Comparison of ENCODE assay signal across 11 cellular contexts in genomic region chr7:134693256-134693655, GRCh38. TPM values are rescaled to one million over a fixed set of nuclear protein-coding genes. Genes with fewer than 3 reads are reported as not detected.
DNase-seq lines count a peak whose midpoint lies in the region; ATAC-seq and TF ChIP-seq lines count a peak whose summit lies in the region.
"Had no signal": no experiment of that assay in that cellular context is flagged by ENCODE, and none has a peak within 500 bp of the region (broad histone marks: within the 10 kb centered on the region; RNA-seq: fewer than 3 reads in every experiment).

No MANE protein-coding gene starts in this region.

- no peaks in the 10 kb centered on the region for H3K9me3 Mint-ChIP-seq in activated naive CD4-positive, alpha-beta T cell treated with anti-CD3 and anti-CD28 coated beads, Interleukin-2, amount 50 U/mL, for 72 hours
- H3K9me3 Mint-ChIP-seq: nephron progenitor cell had no signal

- H3K27ac Mint-ChIP-seq in activated naive CD4-positive, alpha-beta T cell treated with anti-CD3 and anti-CD28 coated beads, Interleukin-2, amount 50 U/mL, for 72 hours, result peak overlapping the region in 1 of 2 donors; percentile 46
- H3K27ac Mint-ChIP-seq: nephron progenitor cell had no signal

- H3K4me1 ChIP-seq in tibial nerve, result peaks cover 0 to 76% (median 31%) of the 10 kb centered on the region in 4 donors

- no peak overlapping the region for H3K4me3 ChIP-seq in tibial nerve
- H3K4me3 ChIP-seq: BLaER1 treated with 17β-estradiol and CSF1 and Interleukin-3, amounts not matched to agents 10 nM and 100 nM had no signal

- no peaks in the 10 kb centered on the region for H3K27me3 ChIP-seq in tibial nerve
- H3K27me3 ChIP-seq: BLaER1 treated with 17β-estradiol and CSF1 and Interleukin-3, amounts not matched to agents 10 nM and 100 nM had no signal

- no peaks in the 10 kb centered on the region for H3K9me3 ChIP-seq in tibial nerve
- H3K9me3 ChIP-seq: BLaER1 treated with 17β-estradiol and CSF1 and Interleukin-3, amounts not matched to agents 10 nM and 100 nM had no signal

- H3K36me3 ChIP-seq in tibial nerve, result no peaks in the 10 kb centered on the region
- H3K36me3 ChIP-seq: BLaER1 treated with 17β-estradiol and CSF1 and Interleukin-3, amounts not matched to agents 10 nM and 100 nM had no signal

- TF ChIP-seq POLR2A in tibial nerve (IDR thresholded peaks at IDR 0.05), result no peak

- DNase-seq in activated T-cell treated with anti-CD3 and anti-CD28 coated beads, Interleukin-2, amount 50 U/mL, for 48 hours, result peak; percentile 35 to 48
- DNase-seq in activated T-cell treated with anti-CD3 and anti-CD28 coated beads, Interleukin-2, amount 50 U/mL, for 1 hour, result no peak
- DNase-seq in activated naive CD4-positive, alpha-beta T cell treated with anti-CD3 and anti-CD28 coated beads, Interleukin-2, amount 50 U/mL, for 72 hours (ENCODE audit: low spot score in 2 of 2), result no peak
- DNase-seq in hepatic stellate cell (ENCODE audit: low spot score) (peak; percentile 88), tibial nerve (ENCODE audit: low spot score in 2 of 2) (peak in 1 of 2 donors; percentile 51), head of caudate nucleus (no peak), NCI-H510A (lab: John Stamatoyannopoulos, UW) (no peak)
- DNase-seq in effector CD4-positive, alpha-beta T cell, result no peak
- DNase-seq: MV-4-11, nephron progenitor cell had no signal

- peak; percentile 66 to 93 for ATAC-seq in activated naive CD4-positive, alpha-beta T cell treated with anti-CD3 and anti-CD28 coated beads, Interleukin-2, amount 50 U/mL, for 72 hours

- 66 to 82% methylated on average over 4 of the region's 4 CpGs for WGBS in tibial nerve, 2 donors

- peaks cover 0 to 6% of the 10 kb centered on the region in 2 donors for H3K36me3 Mint-ChIP-seq in activated naive CD4-positive, alpha-beta T cell treated with anti-CD3 and anti-CD28 coated beads, Interleukin-2, amount 50 U/mL, for 72 hours

- no peak for TF ChIP-seq CTCF in tibial nerve (IDR thresholded peaks at IDR 0.05)

- peak overlapping the region in 3 of 4 donors; percentile 50 to 92 (median 86) for H3K27ac ChIP-seq in tibial nerve
- H3K27ac ChIP-seq: BLaER1 treated with 17β-estradiol and CSF1 and Interleukin-3, amounts not matched to agents 10 nM and 100 nM had no signal

- peak in 1 of 2 donors; percentile 38 for TF ChIP-seq EP300 in tibial nerve (IDR thresholded peaks at IDR 0.05)

- intact Hi-C loops in head of caudate nucleus (cut with DNase I), result loop anchor here (5.0 to 10.0 kb wide), 2 partner anchors 59 to 252 kb away; no protein-coding TSS in a partner anchor

RNA-seq across cellular contexts. Expression of gene BPGM, which starts 46.6 kb away (rescaled TPM):
- 10 to 100 TPM; 14.4 to 28.6 TPM for total RNA-seq in activated naive CD4-positive, alpha-beta T cell treated with anti-CD3 and anti-CD28 coated beads, Interleukin-2, amount 50 U/mL, for 72 hours
- 10 to 100 TPM in 3 of 4 donors, 1 to 10 TPM in 1; 8.8 to 24.9 (median 24.0) TPM for total RNA-seq in tibial nerve

Comparison
In these comparisons a context has a peak if more than half of its experiments do, and no peak if none do; other contexts are left out.
1. DNase-seq: peak in activated T-cell treated with anti-CD3 and anti-CD28 coated beads, Interleukin-2, amount 50 U/mL, for 48 hours (2 of 2) and hepatic stellate cell (single experiment); none in activated T-cell treated with anti-CD3 and anti-CD28 coated beads, Interleukin-2, amount 50 U/mL, for 1 hour (single experiment), activated naive CD4-positive, alpha-beta T cell treated with anti-CD3 and anti-CD28 coated beads, Interleukin-2, amount 50 U/mL, for 72 hours (0 of 2), head of caudate nucleus (0 of 42), NCI-H510A (single experiment) and effector CD4-positive, alpha-beta T cell (single experiment).